8 cellular contexts compared by ENCODE assay signal in the genomic region with DNA sequence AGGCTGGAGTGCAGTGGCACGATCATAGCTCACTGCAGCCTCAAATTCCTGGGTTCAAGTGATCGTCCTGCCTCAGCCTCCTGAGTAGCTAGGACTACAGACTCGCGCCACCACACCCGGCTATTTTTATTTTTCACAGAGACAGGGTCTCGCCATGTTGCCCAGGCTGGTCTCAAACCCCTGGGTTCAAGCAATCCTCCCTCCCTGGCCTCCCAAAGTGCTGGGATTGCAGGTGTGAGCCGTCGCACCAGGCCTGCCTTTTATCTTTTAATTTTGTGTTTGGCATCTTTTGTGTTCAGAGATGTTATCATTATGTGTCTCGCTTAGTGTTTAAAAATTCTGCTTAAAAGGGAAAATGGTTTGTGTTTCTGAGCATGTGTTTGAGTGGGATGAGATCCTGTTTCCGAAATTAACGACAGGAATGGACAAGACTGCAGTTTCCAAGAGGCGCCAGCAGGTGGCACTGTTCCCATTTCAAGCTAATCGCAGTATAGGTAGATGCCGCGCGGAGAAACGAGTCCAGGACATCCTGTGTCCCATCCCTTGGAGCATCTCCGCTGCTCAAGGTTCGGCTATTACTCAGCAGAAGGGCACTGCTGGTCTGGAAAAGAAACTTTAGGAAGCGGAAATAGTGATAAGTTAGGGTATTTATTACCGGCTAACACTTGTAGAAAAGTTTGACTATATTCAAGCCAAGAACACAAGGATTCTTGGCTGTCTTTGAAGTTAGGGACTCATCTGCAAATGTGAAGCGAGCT. TPM values are rescaled to one million over a fixed set of nuclear protein-coding genes. Genes with fewer than 3 reads are reported as not detected.
DNase-seq lines count a peak whose midpoint lies in the region; TF ChIP-seq lines count a peak whose summit lies in the region.

No MANE protein-coding gene starts in this region.

- no peaks in the 10 kb centered on the region for H3K9me2 ChIP-seq in Loucy (replicated peaks; ENCODE audit: low read depth, low read length)

- H3K27ac ChIP-seq in RWPE1 (no peak overlapping the region), osteoblast (ENCODE audit: low read depth, low read length) (no peak overlapping the region), thyroid gland (no peak overlapping the region)

- H3K36me3 ChIP-seq in Loucy (ENCODE audit: insufficient read depth, low read length) (no peaks in the 10 kb centered on the region), osteoblast (ENCODE audit: insufficient read depth, low read length) (no peaks in the 10 kb centered on the region), thyroid gland (no peaks in the 10 kb centered on the region)

- no peak overlapping the region for H3K27ac Mint-ChIP-seq in activated T-helper 2 cell treated with anti-CD3 and anti-CD28 coated beads, Interferon-gamma antibody, Interleukin-2, Interleukin-4, amounts not matched to agents 10 μg/mL and 5 μg/mL and 100 μg/mL, durations not matched to agents 14 hours and 24 hours and 36 hours

- POLR2A ChIA-PET in RWPE1 (lab: Yijun Ruan, JAX; ENCODE audit: low non-redundant PET): no interaction called here

- CTCF ChIA-PET in RWPE1 (lab: Yijun Ruan, JAX): interaction anchor here (0.5 to 1.4 kb wide), 13 partner anchors 10 to 542 kb away, joined by 3 to 5 read pairs (median 4); no protein-coding TSS in a partner anchor

- H3K79me2 ChIP-seq in Loucy (ENCODE audit: insufficient read depth, low read length) (no peaks in the 10 kb centered on the region), osteoblast (ENCODE audit: insufficient read depth, low read length) (no peaks in the 10 kb centered on the region)

- H3K27me3 ChIP-seq in Loucy (ENCODE audit: insufficient read depth, low read length, poor library complexity, severe bottlenecking) (no peaks in the 10 kb centered on the region), osteoblast (ENCODE audit: insufficient read depth, low read length) (peaks cover 19% of the 10 kb centered on the region), thyroid gland (no peaks in the 10 kb centered on the region)

- peaks cover 1% of the 10 kb centered on the region for H3K4me1 Mint-ChIP-seq in activated T-helper 2 cell treated with anti-CD3 and anti-CD28 coated beads, Interferon-gamma antibody, Interleukin-2, Interleukin-4, amounts not matched to agents 10 μg/mL and 5 μg/mL and 100 μg/mL, durations not matched to agents 14 hours and 24 hours and 36 hours (ENCODE audit: low read depth)

- H3K4me2 ChIP-seq in Loucy (ENCODE audit: low read depth, low read length, poor library complexity, severe bottlenecking): no peak overlapping the region
- peak overlapping the region; percentile 56 for H3K4me2 ChIP-seq in osteoblast (ENCODE audit: insufficient read depth, low read length)

- TF ChIP-seq CTCF in Loucy (conservative IDR thresholded peaks at IDR 0.05; ENCODE audit: low read length) (peak; percentile 99), RWPE1 (conservative IDR thresholded peaks at IDR 0.05; ENCODE audit: low read depth) (peak; percentile 97), osteoblast (IDR thresholded peaks at IDR 0.05; ENCODE audit: extremely low read depth, low read depth, low read length) (peak; percentile 98), thyroid gland (IDR thresholded peaks at IDR 0.05) (peak; percentile 87 to 95 (median 90))

- H3K9me3 Mint-ChIP-seq in activated T-helper 2 cell treated with anti-CD3 and anti-CD28 coated beads, Interferon-gamma antibody, Interleukin-2, Interleukin-4, amounts not matched to agents 10 μg/mL and 5 μg/mL and 100 μg/mL, durations not matched to agents 14 hours and 24 hours and 36 hours: no peaks in the 10 kb centered on the region

- H3K4me1 ChIP-seq in Loucy (ENCODE audit: insufficient read depth, low read length, poor library complexity, severe bottlenecking): no peaks in the 10 kb centered on the region
- peaks cover 4% of the 10 kb centered on the region for H3K4me1 ChIP-seq in osteoblast (ENCODE audit: insufficient read depth, low read length)
- H3K4me1 ChIP-seq in thyroid gland: peaks cover 0 to 6% of the 10 kb centered on the region in 2 donors

- WGBS in thyroid gland, 2 donors: 27 to 31% methylated on average over 22 of the region's 22 CpGs

- H3K27me3 Mint-ChIP-seq in activated T-helper 2 cell treated with anti-CD3 and anti-CD28 coated beads, Interferon-gamma antibody, Interleukin-2, Interleukin-4, amounts not matched to agents 10 μg/mL and 5 μg/mL and 100 μg/mL, durations not matched to agents 14 hours and 24 hours and 36 hours (ENCODE audit: low read depth): peaks cover 10% of the 10 kb centered on the region

- H3K4me3 Mint-ChIP-seq in activated T-helper 2 cell treated with anti-CD3 and anti-CD28 coated beads, Interferon-gamma antibody, Interleukin-2, Interleukin-4, amounts not matched to agents 10 μg/mL and 5 μg/mL and 100 μg/mL, durations not matched to agents 14 hours and 24 hours and 36 hours (ENCODE audit: low read depth): no peak overlapping the region

- peak overlapping the region; percentile 68 for H2AFZ ChIP-seq in Loucy (ENCODE audit: low read length)
- H2AFZ ChIP-seq in osteoblast (ENCODE audit: low read length): peak overlapping the region; percentile 47

- H4K20me1 ChIP-seq in Loucy (ENCODE audit: insufficient read depth, low read length, poor library complexity, severe bottlenecking): no peaks in the 10 kb centered on the region
- H4K20me1 ChIP-seq in osteoblast (ENCODE audit: insufficient read depth, low read length): no peaks in the 10 kb centered on the region

- peak; percentile 85 for DNase-seq in EL
- DNase-seq in GOT3 (lab: John Stamatoyannopoulos, UW): peak; percentile 9
- DNase-seq in RWPE1 (ENCODE audit: low spot score): peak; percentile 78
- peak; percentile 54 for DNase-seq in activated T-helper 2 cell treated with anti-CD3 and anti-CD28 coated beads, Interferon-gamma antibody, Interleukin-2, Interleukin-4, amounts not matched to agents 10 μg/mL and 5 μg/mL and 100 μg/mL, durations not matched to agents 14 hours and 24 hours and 36 hours (ENCODE audit: low spot score)
- peak; percentile 50 for DNase-seq in foreskin melanocyte
- DNase-seq in osteoblast (ENCODE audit: insufficient read length, low spot score, missing footprints): peak; percentile 85
- peak; percentile 84 to 89 for DNase-seq in thyroid gland

- H3K9ac ChIP-seq in Loucy (ENCODE audit: low read depth, low read length, poor library complexity, severe bottlenecking): no peak overlapping the region

- TF ChIP-seq POLR2A in thyroid gland (IDR thresholded peaks at IDR 0.05): no peak

- H3K4me3 ChIP-seq in Loucy (ENCODE audit: low read length, poor library complexity, severe bottlenecking) (no peak overlapping the region), osteoblast (ENCODE audit: insufficient read depth, low read length) (peak overlapping the region; percentile 44), thyroid gland (replicated peaks in 1 of 3) (no peak overlapping the region)

- H3K9me3 ChIP-seq in Loucy (ENCODE audit: insufficient read depth, low read depth, low read length) (no peaks in the 10 kb centered on the region), osteoblast (ENCODE audit: low read depth, low read length) (no peaks in the 10 kb centered on the region), thyroid gland (no peaks in the 10 kb centered on the region)

- intact Hi-C loops in activated T-helper 2 cell treated with anti-CD3 and anti-CD28 coated beads, Interferon-gamma antibody, Interleukin-2, Interleukin-4, amounts not matched to agents 10 μg/mL and 5 μg/mL and 100 μg/mL, durations not matched to agents 14 hours and 24 hours and 36 hours (cut with micrococcal nuclease): loop anchor here (1.0 to 2.0 kb wide), 4 partner anchors 54 to 197 kb away; no protein-coding TSS in a partner anchor
- intact Hi-C loops in thyroid gland (cut with DNase I): loop anchor here (10.0 kb wide), 1 partner anchor 54 kb away; no protein-coding TSS in a partner anchor

- no peaks in the 10 kb centered on the region for H3K36me3 Mint-ChIP-seq in activated T-helper 2 cell treated with anti-CD3 and anti-CD28 coated beads, Interferon-gamma antibody, Interleukin-2, Interleukin-4, amounts not matched to agents 10 μg/mL and 5 μg/mL and 100 μg/mL, durations not matched to agents 14 hours and 24 hours and 36 hours (ENCODE audit: low read depth)

- H3F3A ChIP-seq in Loucy (ENCODE audit: low read depth): no peaks in the 10 kb centered on the region

RNA-seq across cellular contexts. Expression of a gene that starts 23.0 kb away (rescaled TPM):
- 8.0 and 10.0 TPM in 2 replicates for total RNA-seq in activated T-helper 2 cell treated with anti-CD3 and anti-CD28 coated beads, Interferon-gamma antibody, Interleukin-2, Interleukin-4, amounts not matched to agents 10 μg/mL and 5 μg/mL and 100 μg/mL, durations not matched to agents 14 hours and 24 hours and 36 hours
- total RNA-seq in osteoblast: 19.9 and 22.4 TPM in 2 replicates
- total RNA-seq in thyroid gland: 10 to 100 TPM; 62.8 to 75.1 (median 66.7) TPM

Comparison
In these comparisons a context has a peak if more than half of its experiments do, and no peak if none do; other contexts are left out.
1. DNase-seq: peak in every context shown above with its lines; median percentile 86 in thyroid gland; 85 in EL; 85 in osteoblast; 78 in RWPE1; 54 in activated T-helper 2 cell treated with anti-CD3 and anti-CD28 coated beads, Interferon-gamma antibody, Interleukin-2, Interleukin-4, amounts not matched to agents 10 μg/mL and 5 μg/mL and 100 μg/mL, durations not matched to agents 14 hours and 24 hours and 36 hours; 50 in foreskin melanocyte; 9 in GOT3.